In the genomic region with DNA sequence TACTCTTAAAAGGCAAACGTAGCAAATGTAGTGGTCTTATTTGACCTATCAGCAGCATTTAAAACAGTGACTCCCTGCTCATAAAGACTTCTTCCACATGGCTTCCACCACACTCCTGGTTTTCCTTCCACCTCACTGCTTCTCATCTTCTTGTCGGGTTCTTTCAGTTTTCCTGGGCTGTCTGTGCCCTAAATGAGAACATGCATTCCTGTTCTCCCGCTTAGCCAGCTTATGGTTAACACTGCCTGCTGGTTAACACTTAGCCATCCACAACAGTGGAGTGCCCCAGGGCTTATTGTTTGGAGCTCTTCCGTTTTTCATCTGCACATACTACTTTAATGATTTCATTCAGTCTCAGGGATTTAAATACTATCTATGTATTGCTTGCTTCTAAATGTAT, we compare ENCODE assay signal across 17 cellular contexts. TPM values are rescaled to one million over a fixed set of nuclear protein-coding genes. Genes with fewer than 3 reads are reported as not detected.
DNase-seq lines count a peak whose midpoint lies in the region; ATAC-seq and TF ChIP-seq lines count a peak whose summit lies in the region.
"Had no signal": no experiment of that assay in that cellular context is flagged by ENCODE, and none has a peak within 500 bp of the region (broad histone marks: within the 10 kb centered on the region; RNA-seq: fewer than 3 reads in every experiment).

No MANE protein-coding gene starts in this region.

- no peaks in the 10 kb centered on the region for H3K4me1 Mint-ChIP-seq in MCF 10A (ENCODE audit: insufficient read depth, unreplicated experiment)
- peaks cover 27% of the 10 kb centered on the region for H3K4me1 Mint-ChIP-seq in neural progenitor cell

- no peaks in the 10 kb centered on the region for H3K4me1 ChIP-seq in mammary epithelial cell (ENCODE audit: insufficient read depth, low read length)
- H3K4me1 ChIP-seq in neural progenitor cell: peaks cover 46% of the 10 kb centered on the region

- ATAC-seq in GM18511 (IDR thresholded peaks at IDR 0.05; ENCODE audit: unreplicated experiment): no peak
- ATAC-seq: A549, GM12878 had no signal

- H3K27ac ChIP-seq in mammary epithelial cell (ENCODE audit: insufficient read depth, low read depth, low read length): no peak overlapping the region
- H3K27ac ChIP-seq in neural progenitor cell: no peak overlapping the region
- H3K27ac ChIP-seq: 22Rv1, A549, C4-2B had no signal

- CTCF ChIA-PET in mammary epithelial cell (lab: Charles Lee; ENCODE audit: low non-redundant PET): no interaction called here
- CTCF ChIA-PET in MCF 10A (lab: Yijun Ruan, JAX): interaction anchor here (0.7 kb wide), 1 partner anchor 11 kb away, joined by 3 read pairs; no protein-coding TSS in a partner anchor

- BruUV-seq in mammary epithelial cell (replicated peaks; lab: Mats Ljungman, UMichigan) (no TSS peak), MCF 10A (replicated peaks; lab: Mats Ljungman, UMichigan) (no TSS peak)

- 58% methylated on average over 4 of the region's 4 CpGs for WGBS in mammary epithelial cell (ENCODE audit: low coverage, missing lambda C conversion rate)

- DNase-seq in mammary epithelial cell (peak; percentile 46), MCF 10A (ENCODE audit: unreplicated experiment) (no peak), M059J (ENCODE audit: low read depth) (peak; percentile 82), dermis blood vessel endothelial cell (peak; percentile 47), neural progenitor cell (ENCODE audit: low spot score) (no peak), NCI-H1436 treated with DMSO at 0.1 percent for 48 hours (lab: John Stamatoyannopoulos, UW) (no peak), kidney glomerular epithelial cell (lab: John Stamatoyannopoulos, UW) (no peak)
- DNase-seq: AML-193; Caco-2; CD4-positive, alpha-beta T cell had no signal

- no peaks in the 10 kb centered on the region for H3K27me3 Mint-ChIP-seq in MCF 10A (ENCODE audit: insufficient read depth, unreplicated experiment)
- H3K27me3 Mint-ChIP-seq in neural progenitor cell (ENCODE audit: insufficient read depth, low read depth): no peaks in the 10 kb centered on the region

- H4K20me1 ChIP-seq in mammary epithelial cell (ENCODE audit: insufficient read depth, low read length): no peaks in the 10 kb centered on the region
- no peaks in the 10 kb centered on the region for H4K20me1 ChIP-seq in neural progenitor cell (ENCODE audit: low read depth)

- H3K27me3 ChIP-seq in mammary epithelial cell (ENCODE audit: insufficient read depth, low read length) (no peaks in the 10 kb centered on the region), neural progenitor cell (no peaks in the 10 kb centered on the region)

- H3F3A ChIP-seq in neural progenitor cell (ENCODE audit: low read depth): peaks cover 31% of the 10 kb centered on the region

- TF ChIP-seq CTCF in mammary epithelial cell (conservative IDR thresholded peaks at IDR 0.05 in 1 of 2, IDR thresholded peaks at IDR 0.05 in 1 of 2; ENCODE audit: extremely low read depth in 1 of 2, insufficient read depth in 1 of 2, low read depth in 1 of 2, low read length in 2 of 2) (no peak), MCF 10A (IDR thresholded peaks at IDR 0.05; ENCODE audit: unreplicated experiment) (no peak), neural progenitor cell (IDR thresholded peaks at IDR 0.05) (no peak)

- H3K9me3 Mint-ChIP-seq in MCF 10A (ENCODE audit: unreplicated experiment) (peaks cover 8% of the 10 kb centered on the region), neural progenitor cell (no peaks in the 10 kb centered on the region)
- H3K9me3 Mint-ChIP-seq: CD4-positive, alpha-beta T cell; IgD-negative memory B cell had no signal

- H3K4me3 ChIP-seq in mammary epithelial cell (replicated peaks in 1 of 3; ENCODE audit: insufficient read depth in 1 of 3, low read depth in 2 of 3, low read length in 3 of 3): no peak overlapping the region
- H3K4me3 ChIP-seq in neural progenitor cell: no peak overlapping the region
- H3K4me3 ChIP-seq: A549, GM12878, HAP-1 had no signal

- H3K4me3 Mint-ChIP-seq in MCF 10A (ENCODE audit: unreplicated experiment): no peak overlapping the region
- no peak overlapping the region for H3K4me3 Mint-ChIP-seq in neural progenitor cell
- H3K4me3 Mint-ChIP-seq: CD4-positive, alpha-beta T cell; IgD-negative memory B cell had no signal

- in situ Hi-C loops in mammary epithelial cell (cut with MboI; ENCODE audit: low sequenced_read_pairs in 2 of 2): no loop called here

- H2AFZ ChIP-seq in mammary epithelial cell (ENCODE audit: low read depth, low read length) (no peak overlapping the region), neural progenitor cell (replicated peaks) (no peak overlapping the region)

- H3K9ac ChIP-seq in mammary epithelial cell (ENCODE audit: insufficient read depth, low read length): no peak overlapping the region
- no peak overlapping the region for H3K9ac ChIP-seq in neural progenitor cell

- POLR2A ChIA-PET in MCF 10A (lab: Yijun Ruan, JAX): no interaction called here

- H3K4me2 ChIP-seq in mammary epithelial cell (ENCODE audit: insufficient read depth, low read depth, low read length) (no peak overlapping the region), neural progenitor cell (peak overlapping the region; percentile 29)
- H3K4me2 ChIP-seq: A549 had no signal

- dilution Hi-C loops in mammary epithelial cell (cut with HindIII; ENCODE audit: low sequenced_read_pairs): no loop called here

- H3K9me3 ChIP-seq in mammary epithelial cell (replicated peaks; ENCODE audit: insufficient read depth, low read length) (no peaks in the 10 kb centered on the region), neural progenitor cell (ENCODE audit: low read depth) (no peaks in the 10 kb centered on the region)
- H3K9me3 ChIP-seq: A549, Caco-2, HAP-1 had no signal

- intact Hi-C loops in mammary epithelial cell (cut with micrococcal nuclease) (no loop called here), MCF 10A (cut with micrococcal nuclease) (no loop called here)

- H3K27ac Mint-ChIP-seq in MCF 10A (ENCODE audit: low read depth, unreplicated experiment) (no peak overlapping the region), neural progenitor cell (no peak overlapping the region)
- H3K27ac Mint-ChIP-seq: CD4-positive, alpha-beta T cell; IgD-negative memory B cell had no signal

- H3K79me2 ChIP-seq in mammary epithelial cell (ENCODE audit: insufficient read depth, low read length) (no peaks in the 10 kb centered on the region), neural progenitor cell (ENCODE audit: low read depth) (no peaks in the 10 kb centered on the region)

- no peaks in the 10 kb centered on the region for H3K36me3 ChIP-seq in mammary epithelial cell (ENCODE audit: insufficient read depth, low read length)
- no peaks in the 10 kb centered on the region for H3K36me3 ChIP-seq in neural progenitor cell
- H3K36me3 ChIP-seq: HAP-1 had no signal

- H3K36me3 Mint-ChIP-seq in MCF 10A (ENCODE audit: insufficient read depth, unreplicated experiment) (no peaks in the 10 kb centered on the region), neural progenitor cell (no peaks in the 10 kb centered on the region)

RNA-seq across cellular contexts. Expression of a gene that starts 34.3 kb away (rescaled TPM):
- 1 to 10 TPM; 3.5 to 4.6 TPM for total RNA-seq in mammary epithelial cell
- polyA plus RNA-seq in mammary epithelial cell: 1.4 TPM
- polyA minus RNA-seq in mammary epithelial cell: 2.4 TPM
- total RNA-seq in MCF 10A (2022): 5.9 and 6.6 TPM in 2 replicates
- total RNA-seq in M059J (2014; rRNA removed; shearing (Covaris generic)): 9.1 and 12.6 TPM in 2 replicates
- total RNA-seq in dermis blood vessel endothelial cell: 364 and 485 TPM in 2 replicates
- 17.3 and 25.6 TPM in 2 replicates for total RNA-seq in neural progenitor cell (ENCODE audit: low replicate concordance)

Comparison
In these comparisons a context has a peak if more than half of its experiments do, and no peak if none do; other contexts are left out.
1. DNase-seq: peak in mammary epithelial cell (single experiment), M059J (single experiment) and dermis blood vessel endothelial cell (single experiment); none in MCF 10A (single experiment), neural progenitor cell (single experiment), NCI-H1436 treated with DMSO at 0.1 percent for 48 hours (single experiment) and kidney glomerular epithelial cell (single experiment).
2. RNA of a gene that starts 34.3 kb away (total RNA-seq): 364 to 485 TPM in dermis blood vessel endothelial cell; 17.3 to 25.6 TPM in neural progenitor cell, 9.1 to 12.6 TPM in M059J, 5.9 to 6.6 TPM in MCF 10A and 3.5 to 4.6 TPM in mammary epithelial cell; every median in the first group is over 10 times any median in the second.